ENCODE assay signal across 13 cellular contexts in genomic region chr2:215883799-215884198, GRCh38.
A peak's percentile ranks its signal among the peaks of the same experiment; 100 is the strongest.
DNase-seq lines count a peak whose midpoint lies in the region; ATAC-seq and TF ChIP-seq lines count a peak whose summit lies in the region.
"Had no signal": no experiment of that assay in that cellular context is flagged by ENCODE, and none has a peak within 500 bp of the region (broad histone marks: within the 10 kb centered on the region; RNA-seq: fewer than 3 reads in every experiment).

No MANE protein-coding gene starts in this region.

- TF ChIP-seq POLR2A in GM18505 (IDR thresholded peaks at IDR 0.05; ENCODE audit: borderline replicate concordance, extremely low read depth, insufficient read depth, insufficient read length) (no peak), uterus (IDR thresholded peaks at IDR 0.05) (no peak)

- H3K9me3 ChIP-seq in SK-N-MC (ENCODE audit: low read depth, low read length) (no peaks in the 10 kb centered on the region), uterus (no peaks in the 10 kb centered on the region)
- H3K9me3 ChIP-seq: neutrophil had no signal

- H3K4me1 ChIP-seq in uterus (no peaks in the 10 kb centered on the region), foreskin keratinocyte (peaks cover 3% of the 10 kb centered on the region)

- H3K36me3 ChIP-seq in SK-N-MC (ENCODE audit: insufficient read depth, low read length) (no peaks in the 10 kb centered on the region), uterus (no peaks in the 10 kb centered on the region)
- H3K36me3 ChIP-seq: neutrophil had no signal

- H3K27me3 ChIP-seq in uterus = no peaks in the 10 kb centered on the region
- H3K27me3 ChIP-seq in foreskin keratinocyte = no peaks in the 10 kb centered on the region
- H3K27me3 ChIP-seq: neutrophil had no signal

- intact Hi-C loops in uterus (cut with DNase I; ENCODE audit: low total_unique reads) = no loop called here

- H3K27ac ChIP-seq in SK-N-MC (peak overlapping the region; percentile 69), uterus (no peak overlapping the region), foreskin keratinocyte (no peak overlapping the region)
- H3K27ac ChIP-seq: neutrophil had no signal

- ATAC-seq in GM18505 (IDR thresholded peaks at IDR 0.05; ENCODE audit: unreplicated experiment) (peak; percentile 73), GM21381 (IDR thresholded peaks at IDR 0.05; ENCODE audit: unreplicated experiment) (peak; percentile 65), HG03039 (IDR thresholded peaks at IDR 0.05; ENCODE audit: unreplicated experiment) (peak; percentile 34), foreskin keratinocyte (no peak)

- H3K4me3 ChIP-seq in SK-N-MC = no peak overlapping the region
- H3K4me3 ChIP-seq in uterus = no peak overlapping the region

- no peak overlapping the region for H3K9ac ChIP-seq in SK-N-MC (ENCODE audit: insufficient read length)

- TF ChIP-seq CTCF in uterus (IDR thresholded peaks at IDR 0.05) (no peak), foreskin keratinocyte (conservative IDR thresholded peaks at IDR 0.05) (no peak)

- DNase-seq in SK-N-MC (ENCODE audit: low read depth, low spot score) (no peak), uterus (no peak), NCI-H774 (lab: John Stamatoyannopoulos, UW) (no peak), foreskin keratinocyte (no peak), T-helper 1 cell (no peak)
- DNase-seq: activated CD8-positive, alpha-beta memory T cell treated with anti-CD3 and anti-CD28 coated beads for 24 hours; NCI-H187; OCI-M1; stimulated activated naive CD4-positive, alpha-beta T cell treated with Interleukin-2 at 50 U/mL for 16 hours had no signal
